ENCODE assay signal across 34 cellular contexts in the genomic region with DNA sequence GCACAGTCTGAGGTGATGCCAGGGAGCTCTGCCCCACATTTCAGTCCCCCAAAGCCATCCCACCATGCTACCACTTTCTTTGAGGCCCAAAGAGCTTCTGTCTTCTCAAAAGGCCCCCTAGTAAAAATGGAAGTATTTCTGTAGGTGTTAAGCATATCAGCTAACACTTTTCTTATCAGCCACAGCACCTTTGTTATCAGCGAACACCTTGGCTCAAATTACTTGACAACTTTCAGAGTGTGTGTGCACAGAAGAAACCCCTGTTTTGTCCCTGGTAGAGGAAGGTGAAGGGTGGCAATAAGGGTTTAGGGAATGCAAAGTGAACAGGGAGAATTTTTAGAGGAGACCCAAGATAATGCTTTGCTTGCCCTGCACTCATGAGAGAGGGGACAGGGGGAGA. TPM values are rescaled to one million over a fixed set of nuclear protein-coding genes. Genes with fewer than 3 reads are reported as not detected.
"Had no signal": no experiment of that assay in that cellular context is flagged by ENCODE, and none has a peak within 500 bp of the region (broad histone marks: within the 10 kb centered on the region; RNA-seq: fewer than 3 reads in every experiment).

No MANE protein-coding gene starts in this region.

- H3K27me3 ChIP-seq: ovary, right atrium auricular region, right lobe of liver, stomach, testis, thyroid gland, transverse colon, upper lobe of left lung, vagina had no signal

- DNase-seq: hippocampal formation; kidney glomerular epithelial cell; left cardiac atrium; left ventricle myocardium superior; lower lobe of right lung; mammary epithelial cell; mesenchymal stem cell; naive B cell; natural killer cell; nephron progenitor cell; ovary; right lobe of liver; stimulated activated CD4-positive, alpha-beta T cell treated with anti-CD3 and anti-CD28 coated beads, Interleukin-2, amount 100 ng/mL, for 24 hours; stimulated activated CD4-positive, alpha-beta T cell treated with anti-CD3 and anti-CD28 coated beads, Interleukin-4, amount 100 ng/mL, for 1 hour; stimulated activated naive B cell treated with anti-CD40 and anti-IgM and Interleukin-4, amounts not matched to agents 10 μg/mL and 1 μg/mL and 100 μg/mL, for 72 hours; stimulated activated naive CD8-positive, alpha-beta T cell treated with anti-CD3 and anti-CD28 coated beads, Interleukin-15, Interleukin-2, amounts not matched to agents 100 U/mL and 50 U/mL, for 24 hours; stomach; testis; thyroid gland; transverse colon; upper lobe of left lung had no signal

- H3K27ac ChIP-seq: lower lobe of right lung, ovary, right lobe of liver, stomach, testis, thyroid gland, transverse colon, upper lobe of left lung, vagina had no signal

- H3K4me1 ChIP-seq: testis, transverse colon, upper lobe of left lung, vagina had no signal

- FAIRE-seq: keratinocyte had no signal

- H3K36me3 ChIP-seq: lower lobe of right lung, ovary, right atrium auricular region, right lobe of liver, stomach, thyroid gland, transverse colon, upper lobe of left lung, vagina had no signal

- H3K4me2 ChIP-seq: smooth muscle cell had no signal

- H3K9me3 ChIP-seq: lower lobe of right lung, ovary, right atrium auricular region, right lobe of liver, stomach, testis, thyroid gland, transverse colon, upper lobe of left lung, vagina had no signal

- H3K4me3 ChIP-seq: lower lobe of right lung, ovary, right atrium auricular region, right lobe of liver, smooth muscle cell, stomach, testis, thyroid gland, transverse colon, upper lobe of left lung, vagina had no signal

RNA-seq across cellular contexts. Expression of gene GJA8, which starts 54.8 kb away (rescaled TPM):
- total RNA-seq: left cardiac atrium, left lobe of liver, left ventricle myocardium superior, lower lobe of right lung, mammary epithelial cell, mesothelial cell of epicardium, mononuclear cell, natural killer cell, omental fat pad, ovary, progenitor cell of endocrine pancreas, pulmonary artery endothelial cell, renal cortical epithelial cell, right atrium auricular region, right lobe of liver, skeletal muscle tissue, smooth muscle cell, stomach, thyroid gland, transverse colon, upper lobe of left lung, urinary bladder, vagina had no signal
- polyA plus RNA-seq: keratinocyte, mammary epithelial cell, ovary, smooth muscle cell, stomach, urinary bladder had no signal
